Comparison of ENCODE assay signal across 16 cellular contexts in genomic region chr7:155922507-155922841, GRCh38.
A peak's percentile ranks its signal among the peaks of the same experiment; 100 is the strongest.
DNase-seq lines count a peak whose midpoint lies in the region; ATAC-seq and TF ChIP-seq lines count a peak whose summit lies in the region.
"Had no signal": no experiment of that assay in that cellular context is flagged by ENCODE, and none has a peak within 500 bp of the region (broad histone marks: within the 10 kb centered on the region; RNA-seq: fewer than 3 reads in every experiment).

No MANE protein-coding gene starts in this region.

- H3K79me2 ChIP-seq in PC-9 (ENCODE audit: low read depth), result no peaks in the 10 kb centered on the region
- no peaks in the 10 kb centered on the region for H3K79me2 ChIP-seq in neural progenitor cell (ENCODE audit: low read depth)
- H3K79me2 ChIP-seq in OCI-LY7 (ENCODE audit: insufficient read depth, low read depth, low read length), result no peaks in the 10 kb centered on the region

- no peaks in the 10 kb centered on the region for H3K27me3 ChIP-seq in PC-9 (ENCODE audit: insufficient read depth, low read depth)
- no peaks in the 10 kb centered on the region for H3K27me3 ChIP-seq in esophagus (ENCODE audit: control insufficient read depth in 1 of 2, insufficient read depth in 2 of 2, low read length in 2 of 2)
- no peaks in the 10 kb centered on the region for H3K27me3 ChIP-seq in neural progenitor cell
- H3K27me3 ChIP-seq in aorta (ENCODE audit: control insufficient read depth in 1 of 2, insufficient read depth in 2 of 2, low read length in 1 of 2), result no peaks in the 10 kb centered on the region

- H3K4me3 Mint-ChIP-seq in neural progenitor cell (no peak overlapping the region), type B pancreatic cell (no peak overlapping the region)
- H3K4me3 Mint-ChIP-seq: IgD-negative memory B cell had no signal

- H4K20me1 ChIP-seq in PC-9 (ENCODE audit: insufficient read depth) (no peaks in the 10 kb centered on the region), neural progenitor cell (ENCODE audit: low read depth) (no peaks in the 10 kb centered on the region), OCI-LY7 (ENCODE audit: insufficient read depth, low read length) (no peaks in the 10 kb centered on the region)

- H3F3A ChIP-seq in PC-9 (ENCODE audit: insufficient read depth, low read depth) (peaks cover 38% of the 10 kb centered on the region), neural progenitor cell (ENCODE audit: low read depth) (no peaks in the 10 kb centered on the region)

- H3K9ac ChIP-seq in neural progenitor cell, result no peak overlapping the region

- TF ChIP-seq CTCF in PC-9 (conservative IDR thresholded peaks at IDR 0.05), result no peak
- no peak for TF ChIP-seq CTCF in neural progenitor cell (IDR thresholded peaks at IDR 0.05)
- TF ChIP-seq CTCF in type B pancreatic cell (conservative IDR thresholded peaks at IDR 0.05), result no peak
- no peak for TF ChIP-seq CTCF in OCI-LY7 (conservative IDR thresholded peaks at IDR 0.05; ENCODE audit: low read length)

- H3K4me1 ChIP-seq in PC-9 (replicated peaks; ENCODE audit: insufficient read depth), result peaks cover 61% of the 10 kb centered on the region
- peaks cover 3 to 21% of the 10 kb centered on the region in 2 donors for H3K4me1 ChIP-seq in esophagus (ENCODE audit: control insufficient read depth in 2 of 2, insufficient read depth in 2 of 2, low read length in 1 of 2)
- H3K4me1 ChIP-seq in neural progenitor cell, result no peaks in the 10 kb centered on the region
- no peaks in the 10 kb centered on the region for H3K4me1 ChIP-seq in OCI-LY7 (ENCODE audit: insufficient read depth, low read length, poor library complexity, severe bottlenecking)
- no peaks in the 10 kb centered on the region for H3K4me1 ChIP-seq in aorta (ENCODE audit: control insufficient read depth in 1 of 2, insufficient read depth in 2 of 2, low read length in 2 of 2)

- no peaks in the 10 kb centered on the region for H3K36me3 Mint-ChIP-seq in neural progenitor cell
- no peaks in the 10 kb centered on the region for H3K36me3 Mint-ChIP-seq in type B pancreatic cell

- intact Hi-C loops in PC-9 (cut with micrococcal nuclease; ENCODE audit: unreplicated experiment) (loop anchor here (1.0 kb wide), 2 partner anchors 29 to 78 kb away; no protein-coding TSS in a partner anchor), OCI-LY7 (cut with micrococcal nuclease; ENCODE audit: unreplicated experiment) (no loop called here), aorta (cut with DNase I) (no loop called here)

- peaks cover 6% of the 10 kb centered on the region for H3K27me3 Mint-ChIP-seq in neural progenitor cell (ENCODE audit: insufficient read depth, low read depth)
- no peaks in the 10 kb centered on the region for H3K27me3 Mint-ChIP-seq in type B pancreatic cell

- DNase-seq in PC-9 (peak in 1 of 2 experiments; percentile 89), neural progenitor cell (ENCODE audit: low spot score) (no peak), type B pancreatic cell (ENCODE audit: extremely low spot score, unreplicated experiment) (no peak), OCI-LY7 (ENCODE audit: low spot score) (no peak), aorta (no peak)
- DNase-seq: C1 segment of cervical spinal cord, Karpas-422, NCI-H1417 treated with DMSO at 0.1 percent for 48 hours, NCI-H187 treated with DMSO at 0.1 percent for 48 hours, NCI-H2227 treated with DMSO at 0.1 percent for 48 hours, NCI-H510A treated with DMSO at 0.1 percent for 48 hours, NCI-H774 had no signal

- POLR2A ChIA-PET in PC-9 (lab: Charles Lee; ENCODE audit: unreplicated experiment) (interaction anchor here (0.6 kb wide), 2 partner anchors 18 to 90 kb away, joined by 3 read pairs; no protein-coding TSS in a partner anchor), OCI-LY7 (lab: Charles Lee) (no interaction called here)

- H3K9me2 ChIP-seq in PC-9 (ENCODE audit: insufficient read depth) (no peaks in the 10 kb centered on the region), OCI-LY7 (ENCODE audit: insufficient read depth, low read length) (no peaks in the 10 kb centered on the region)

- H3K9me3 ChIP-seq in PC-9 (ENCODE audit: insufficient read depth, low read depth) (peaks cover 3% of the 10 kb centered on the region; the same call in 1 of the 2 replicates), esophagus (ENCODE audit: control insufficient read depth in 2 of 2, insufficient read depth in 1 of 2, low read depth in 1 of 2, low read length in 1 of 2) (no peaks in the 10 kb centered on the region), neural progenitor cell (ENCODE audit: low read depth) (no peaks in the 10 kb centered on the region), OCI-LY7 (ENCODE audit: low read length) (no peaks in the 10 kb centered on the region), aorta (ENCODE audit: control insufficient read depth, low read length) (no peaks in the 10 kb centered on the region)

- CTCF ChIA-PET in PC-9 (lab: Charles Lee), result no interaction called here
- CTCF ChIA-PET in OCI-LY7 (lab: Charles Lee; ENCODE audit: unreplicated experiment), result no interaction called here

- ATAC-seq in HG03025 (IDR thresholded peaks at IDR 0.05; ENCODE audit: low FRiP score, unreplicated experiment) (no peak), aorta (ENCODE audit: low FRiP score) (no peak)

- no TSS peak for BruUV-seq in PC-9 (replicated peaks; lab: Mats Ljungman, UMichigan)
- no TSS peak for BruUV-seq in OCI-LY7 (replicated peaks; lab: Mats Ljungman, UMichigan)

- H2AFZ ChIP-seq in PC-9 (peak overlapping the region; percentile 63), neural progenitor cell (replicated peaks) (peak overlapping the region; percentile 42), OCI-LY7 (ENCODE audit: low read length) (no peak overlapping the region)

- WGBS in esophagus, 2 donors, result 56 to 66% methylated on average over 6 of the region's 6 CpGs
- 79 to 83% methylated on average over 6 of the region's 6 CpGs for WGBS in aorta, 2 donors

- H3K27ac ChIP-seq in PC-9 (peak overlapping the region; percentile 91), esophagus (ENCODE audit: low read depth in 2 of 2, low read length in 1 of 2) (peak overlapping the region; percentile 11 to 59), neural progenitor cell (no peak overlapping the region), OCI-LY7 (ENCODE audit: low read depth, low read length, poor library complexity, severe bottlenecking) (no peak overlapping the region), aorta (ENCODE audit: low read depth in 1 of 2, low read length in 2 of 2) (no peak overlapping the region)
- H3K27ac ChIP-seq: RWPE1 had no signal

- H3K36me3 ChIP-seq in PC-9 (ENCODE audit: low read depth) (no peaks in the 10 kb centered on the region), esophagus (ENCODE audit: control insufficient read depth in 2 of 2, insufficient read depth in 2 of 2, low read length in 1 of 2) (no peaks in the 10 kb centered on the region), neural progenitor cell (no peaks in the 10 kb centered on the region), OCI-LY7 (ENCODE audit: insufficient read depth, low read length) (no peaks in the 10 kb centered on the region), aorta (ENCODE audit: control insufficient read depth in 1 of 2, insufficient read depth in 2 of 2, low read length in 1 of 2) (no peaks in the 10 kb centered on the region)

- H3K27ac Mint-ChIP-seq in neural progenitor cell, result no peak overlapping the region
- H3K27ac Mint-ChIP-seq in type B pancreatic cell, result peak overlapping the region; percentile 87
- H3K27ac Mint-ChIP-seq: IgD-negative memory B cell had no signal

- H3K4me2 ChIP-seq in PC-9 (peak overlapping the region; percentile 84), neural progenitor cell (no peak overlapping the region), OCI-LY7 (ENCODE audit: low read length) (no peak overlapping the region)

- H3K9me3 Mint-ChIP-seq in neural progenitor cell (peaks cover 5% of the 10 kb centered on the region), type B pancreatic cell (no peaks in the 10 kb centered on the region)

- H3K4me1 Mint-ChIP-seq in neural progenitor cell, result peaks cover 4% of the 10 kb centered on the region
- H3K4me1 Mint-ChIP-seq in type B pancreatic cell (ENCODE audit: unreplicated experiment), result peaks cover 5% of the 10 kb centered on the region

- H3K4me3 ChIP-seq in PC-9, result peak overlapping the region; percentile 48
- no peak overlapping the region for H3K4me3 ChIP-seq in esophagus (ENCODE audit: low read depth in 1 of 2, low read length in 2 of 2)
- H3K4me3 ChIP-seq in neural progenitor cell, result no peak overlapping the region
- H3K4me3 ChIP-seq in OCI-LY7 (ENCODE audit: low read depth, low read length, poor library complexity, severe bottlenecking), result no peak overlapping the region
- H3K4me3 ChIP-seq in aorta (ENCODE audit: low read length in 2 of 2), result no peak overlapping the region

Comparison
In these comparisons a context has a peak if more than half of its experiments do, and no peak if none do; other contexts are left out.
1. H3K27ac ChIP-seq: peak in PC-9 (single experiment) and esophagus (2 of 2); none in neural progenitor cell (single experiment), OCI-LY7 (single experiment) and aorta (0 of 2).